In genomic region chr13:39656325-39656677, GRCh38 we compare ENCODE assay signal across 7 cellular contexts. TPM values are rescaled to one million over a fixed set of nuclear protein-coding genes. Genes with fewer than 3 reads are reported as not detected.
DNase-seq lines count a peak whose midpoint lies in the region; ATAC-seq, FAIRE-seq and TF ChIP-seq lines count a peak whose summit lies in the region.

No MANE protein-coding gene starts in this region.

- H3K4me3 ChIP-seq in adipocyte (ENCODE audit: low read length) (peak overlapping the region; percentile 87), HepG2 (replicated peaks in 1 of 3; ENCODE audit: insufficient read depth in 1 of 3, low read depth in 2 of 3, low read length in 3 of 3) (peak overlapping the region; percentile 84 to 94 (median 84))

- H3K27ac Mint-ChIP-seq in type B pancreatic cell, result peak overlapping the region; percentile 81

- POLR2A ChIA-PET in HepG2 (lab: Yijun Ruan, JAX), result interaction anchor here (0.6 kb wide), 1 partner anchor 607 kb away, joined by 3 read pairs; no protein-coding TSS in a partner anchor

- H3K9me3 ChIP-seq in adipocyte (ENCODE audit: control insufficient read depth, low read length), result no peaks in the 10 kb centered on the region
- no peaks in the 10 kb centered on the region for H3K9me3 ChIP-seq in HepG2 (ENCODE audit: low read length)

- H3K27me3 Mint-ChIP-seq in type B pancreatic cell, result no peaks in the 10 kb centered on the region

- BruUV-seq in HepG2 (replicated peaks; lab: Mats Ljungman, UMichigan), result no TSS peak

- peak overlapping the region; percentile 75 for H2AFZ ChIP-seq in HepG2 (ENCODE audit: low read length)

- no peaks in the 10 kb centered on the region for H3K36me3 Mint-ChIP-seq in type B pancreatic cell

- in situ Hi-C loops in HepG2 (cut with HindIII; ENCODE audit: extremely low pct_ligation_motif_present, low pct_unique_long_range_greater_than_20kb) (no loop called here), KBM-7 (cut with MboI; ENCODE audit: low pct_unique_long_range_greater_than_20kb, low sequenced_read_pairs) (no loop called here)

- peak overlapping the region; percentile 87 for H3K9ac ChIP-seq in adipocyte (ENCODE audit: low read length)
- peak overlapping the region; percentile 80 for H3K9ac ChIP-seq in HepG2 (ENCODE audit: insufficient read depth, low read depth, low read length)

- FAIRE-seq in HepG2 (lab: Jason Lieb, UNC), result no peak

- TF ChIP-seq CTCF in HepG2 (CRISPR knock-in tag; IDR thresholded peaks at IDR 0.05) (no peak), type B pancreatic cell (conservative IDR thresholded peaks at IDR 0.05) (no peak)

- TF ChIP-seq EP300 in HepG2 (IDR thresholded peaks at IDR 0.05; ENCODE audit: low read depth in 2 of 2, low read length in 2 of 2) (no peak), HepG2 (CRISPR knock-in tag; IDR thresholded peaks at IDR 0.05; ENCODE audit: borderline replicate concordance) (no peak)

- H3K4me2 ChIP-seq in HepG2 (ENCODE audit: low read depth, low read length), result peak overlapping the region; percentile 66

- ATAC-seq in GM19035 (IDR thresholded peaks at IDR 0.05; ENCODE audit: unreplicated experiment), result peak; percentile 8
- peak; percentile 9 for ATAC-seq in HG03354 (IDR thresholded peaks at IDR 0.05; ENCODE audit: poor library complexity, severe bottlenecking, unreplicated experiment)
- ATAC-seq in HepG2, result peak; percentile 41

- H3K27ac ChIP-seq in HepG2 (ENCODE audit: extremely low read length, insufficient read depth, low read length), result peak overlapping the region; percentile 48

- TF ChIP-seq POLR2A in HepG2 (IDR thresholded peaks at IDR 0.05; ENCODE audit: insufficient read depth in 1 of 2, low read depth in 2 of 2, low read length in 2 of 2), result no peak

- TF ChIP-seq RAD21 in HepG2 (CRISPR knock-in tag; IDR thresholded peaks at IDR 0.05), result no peak

- H3K4me3 Mint-ChIP-seq in type B pancreatic cell, result peak overlapping the region; percentile 97

- peaks cover 19% of the 10 kb centered on the region for H3K36me3 ChIP-seq in adipocyte (ENCODE audit: control insufficient read depth, insufficient read depth, low read length, severe bottlenecking)
- H3K36me3 ChIP-seq in HepG2 (replicated peaks in 1 of 2; ENCODE audit: control insufficient read depth in 1 of 2, insufficient read depth in 2 of 2, low read length in 2 of 2), result peaks cover 1 to 3% of the 10 kb centered on the region in 2 experiments; a peak in 3 of 5 replicates

- CTCF ChIA-PET in HepG2 (lab: Yijun Ruan, JAX; ENCODE audit: low intra/inter-chr PET ratio, low total read pairs), result no interaction called here

- peaks cover 10% of the 10 kb centered on the region for H3K4me1 ChIP-seq in adipocyte (ENCODE audit: control insufficient read depth, insufficient read depth, low read length)
- peaks cover 30% of the 10 kb centered on the region for H3K4me1 ChIP-seq in HepG2 (ENCODE audit: insufficient read depth, low read length)

- H3K27me3 ChIP-seq in adipocyte (replicated peaks; ENCODE audit: control insufficient read depth, insufficient read depth, low read length) (no peaks in the 10 kb centered on the region), HepG2 (ENCODE audit: control insufficient read depth in 1 of 2, insufficient read depth in 2 of 2, low read length in 2 of 2) (no peaks in the 10 kb centered on the region; a peak in 1 of 5 replicates)

- H4K20me1 ChIP-seq in HepG2 (ENCODE audit: insufficient read depth, low read length), result no peaks in the 10 kb centered on the region

- H3K79me2 ChIP-seq in HepG2 (ENCODE audit: insufficient read depth, low read length), result peaks cover 9% of the 10 kb centered on the region

- intact Hi-C loops in HepG2 (cut with micrococcal nuclease; ENCODE audit: unreplicated experiment), result loop anchor here (10.0 kb wide), 1 partner anchor 622 kb away; the partner anchor contains the start of genes NHLRC3 and PROSER1

- H3K4me1 Mint-ChIP-seq in type B pancreatic cell (ENCODE audit: unreplicated experiment), result peaks cover 17% of the 10 kb centered on the region

- DNase-seq in adipocyte (ENCODE audit: low read depth) (no peak), HepG2 (ENCODE audit: low spot score) (no peak), type B pancreatic cell (ENCODE audit: extremely low spot score, unreplicated experiment) (no peak), KBM-7 (no peak), DMS53 (lab: John Stamatoyannopoulos, UW) (no peak)

- peaks cover 4% of the 10 kb centered on the region for H3K9me3 Mint-ChIP-seq in type B pancreatic cell

- WGBS in HepG2 (ENCODE audit: low lambda C conversion rate), result 2% methylated on average over 7 of the region's 7 CpGs

RNA-seq across cellular contexts. Expression of gene COG6, which starts 0.8 kb away (rescaled TPM):
- total RNA-seq in HepG2 (2016; rRNA removed; fragmentation: Illumina TruSeq; extraction: Trizol), result 23.5 and 34.7 TPM in 2 replicates
- total RNA-seq in HepG2 (2016; cell fraction: cytosol; rRNA removed; fragmentation: Illumina TruSeq; extraction: Trizol; ENCODE audit: low read depth), result 4.1 and 4.7 TPM in 2 replicates
- 21.9 and 30.5 TPM in 2 replicates for total RNA-seq in HepG2 (2016; cell fraction: insoluble cytoplasmic fraction; rRNA removed; fragmentation: Illumina TruSeq; extraction: Trizol)
- total RNA-seq in HepG2 (2016; cell fraction: membrane; rRNA removed; fragmentation: Illumina TruSeq; extraction: Trizol), result 5.7 and 6.7 TPM in 2 replicates
- 46.8 and 49.6 TPM in 2 replicates for total RNA-seq in HepG2 (2016; cell fraction: nucleus; rRNA removed; fragmentation: Illumina TruSeq; extraction: Trizol)
- polyA plus RNA-seq in HepG2 (2011; rRNA removed), result 17.4 and 26.1 TPM in 2 replicates
- polyA plus RNA-seq in HepG2 (2011; cell fraction: cytosol; rRNA removed), result 9.3 and 12.5 TPM in 2 replicates
- 13.1 and 27.1 TPM in 2 replicates for polyA plus RNA-seq in HepG2 (2011; cell fraction: nucleus; rRNA removed)
- 7.6 and 16.7 TPM in 2 replicates for polyA plus RNA-seq in HepG2 (2012)
- polyA plus RNA-seq in HepG2 (2016; cell fraction: cytosol; fragmentation: Illumina TruSeq; extraction: Trizol; ENCODE audit: low read depth), result 0.73 and 0.87 TPM in 2 replicates
- polyA plus RNA-seq in HepG2 (2016; cell fraction: insoluble cytoplasmic fraction; fragmentation: Illumina TruSeq; extraction: Trizol; ENCODE audit: low read depth), result 22.0 and 24.0 TPM in 2 replicates
- polyA plus RNA-seq in HepG2 (2016; cell fraction: membrane; fragmentation: Illumina TruSeq; extraction: Trizol; ENCODE audit: low read depth), result 2.4 and 2.5 TPM in 2 replicates
- polyA plus RNA-seq in HepG2 (2016; cell fraction: nucleus; fragmentation: Illumina TruSeq; extraction: Trizol; ENCODE audit: insufficient read depth, low read depth), result 23.2 and 24.7 TPM in 2 replicates
- polyA minus RNA-seq in HepG2 (2011; rRNA and poly(A)+ RNA removed; ENCODE audit: low replicate concordance), result 5.1 and 18.3 TPM in 2 replicates
- polyA minus RNA-seq in HepG2 (2011; cell fraction: cytosol; rRNA and poly(A)+ RNA removed), result 34.5 and 43.9 TPM in 2 replicates
- 75.1 and 77.6 TPM in 2 replicates for polyA minus RNA-seq in HepG2 (2011; cell fraction: nucleus; rRNA and poly(A)+ RNA removed)
- total RNA-seq in type B pancreatic cell (ENCODE audit: low replicate concordance), result 40.0 and 47.3 TPM in 2 replicates

RNA-seq across cellular contexts. Expression of gene LHFPL6, which starts 53.3 kb away (rescaled TPM):
- total RNA-seq in HepG2 (2016; rRNA removed; fragmentation: Illumina TruSeq; extraction: Trizol), result not detected in 2 replicates
- not detected in 2 replicates for total RNA-seq in HepG2 (2016; cell fraction: cytosol; rRNA removed; fragmentation: Illumina TruSeq; extraction: Trizol; ENCODE audit: low read depth)
- not detected in 2 replicates for total RNA-seq in HepG2 (2016; cell fraction: insoluble cytoplasmic fraction; rRNA removed; fragmentation: Illumina TruSeq; extraction: Trizol)
- not detected in 2 replicates for total RNA-seq in HepG2 (2016; cell fraction: membrane; rRNA removed; fragmentation: Illumina TruSeq; extraction: Trizol)
- not detected in 2 replicates for total RNA-seq in HepG2 (2016; cell fraction: nucleus; rRNA removed; fragmentation: Illumina TruSeq; extraction: Trizol)
- not detected in 2 replicates for polyA plus RNA-seq in HepG2 (2011; rRNA removed)
- polyA plus RNA-seq in HepG2 (2011; cell fraction: cytosol; rRNA removed), result 0.03 TPM in 1 of 2 replicates, not detected in the other
- polyA plus RNA-seq in HepG2 (2011; cell fraction: nucleus; rRNA removed), result not detected in 2 replicates
- polyA plus RNA-seq in HepG2 (2012), result not detected in 2 replicates
- polyA plus RNA-seq in HepG2 (2016; cell fraction: cytosol; fragmentation: Illumina TruSeq; extraction: Trizol; ENCODE audit: low read depth), result not detected in 2 replicates
- not detected in 2 replicates for polyA plus RNA-seq in HepG2 (2016; cell fraction: insoluble cytoplasmic fraction; fragmentation: Illumina TruSeq; extraction: Trizol; ENCODE audit: low read depth)
- not detected in 2 replicates for polyA plus RNA-seq in HepG2 (2016; cell fraction: membrane; fragmentation: Illumina TruSeq; extraction: Trizol; ENCODE audit: low read depth)
- not detected in 2 replicates for polyA plus RNA-seq in HepG2 (2016; cell fraction: nucleus; fragmentation: Illumina TruSeq; extraction: Trizol; ENCODE audit: insufficient read depth, low read depth)
- 0.30 TPM in 1 of 2 replicates, not detected in the other for polyA minus RNA-seq in HepG2 (2011; rRNA and poly(A)+ RNA removed; ENCODE audit: low replicate concordance)
- polyA minus RNA-seq in HepG2 (2011; cell fraction: cytosol; rRNA and poly(A)+ RNA removed), result not detected in 2 replicates
- polyA minus RNA-seq in HepG2 (2011; cell fraction: nucleus; rRNA and poly(A)+ RNA removed), result not detected in 2 replicates
- 21.9 and 31.7 TPM in 2 replicates for total RNA-seq in type B pancreatic cell (ENCODE audit: low replicate concordance)

Comparison
In these comparisons a context has a peak if more than half of its experiments do, and no peak if none do; other contexts are left out.
1. RNA of gene LHFPL6, which starts 53.3 kb away (total RNA-seq): 21.9 to 31.7 TPM in type B pancreatic cell; not detected in HepG2; every median in the first group is over 10 times any median in the second.
2. Peak in every context shown above with its lines, with median percentiles within 50 percentile points of each other: ATAC-seq.